In the genomic region with DNA sequence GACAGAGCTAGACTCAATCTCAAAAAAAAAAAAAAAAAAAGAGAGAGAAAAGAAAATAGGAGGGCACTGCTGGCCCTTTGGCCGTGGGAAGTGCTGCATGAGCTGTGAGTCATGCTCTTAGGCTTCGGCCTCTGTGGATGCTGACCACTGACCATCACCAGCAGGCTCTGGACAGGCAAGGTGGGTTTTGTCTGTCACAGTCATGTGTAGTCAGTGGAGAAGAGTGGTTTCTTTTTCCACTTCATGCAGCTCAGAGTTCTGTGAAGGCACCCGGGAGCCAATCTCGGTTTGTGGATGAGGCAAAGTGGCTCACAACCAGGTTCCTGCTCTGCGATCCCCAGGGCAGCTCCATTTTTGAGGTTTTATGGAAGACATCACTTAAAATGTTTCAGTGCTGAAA, we compare ENCODE assay signal across 9 cellular contexts. TPM values are rescaled to one million over a fixed set of nuclear protein-coding genes. Genes with fewer than 3 reads are reported as not detected.
DNase-seq lines count a peak whose midpoint lies in the region; ATAC-seq and TF ChIP-seq lines count a peak whose summit lies in the region.
"Had no signal": no experiment of that assay in that cellular context is flagged by ENCODE, and none has a peak within 500 bp of the region (broad histone marks: within the 10 kb centered on the region; RNA-seq: fewer than 3 reads in every experiment).

No MANE protein-coding gene starts in this region.

- no peaks in the 10 kb centered on the region for H3K27me3 ChIP-seq in AG04450 (ENCODE audit: control insufficient read depth, insufficient read depth, low read length)
- H3K27me3 ChIP-seq in adrenal gland: no peaks in the 10 kb centered on the region
- no peaks in the 10 kb centered on the region for H3K27me3 ChIP-seq in lower lobe of right lung (ENCODE audit: low read depth)
- H3K27me3 ChIP-seq in colonic mucosa: no peaks in the 10 kb centered on the region

- WGBS in adrenal gland, 4 donors: 59 to 76% (median 71%) methylated on average over 4 to 5 of the region's 5 CpGs

- intact Hi-C loops in adrenal gland (cut with DNase I) (no loop called here), lower lobe of right lung (cut with DNase I) (no loop called here), colonic mucosa (cut with DNase I) (no loop called here)

- ATAC-seq in lower lobe of right lung (peak; percentile 51 to 64), HG02938 (IDR thresholded peaks at IDR 0.05; ENCODE audit: unreplicated experiment) (no peak)

- POLR2A ChIA-PET in AG04450 (lab: Yijun Ruan, JAX): interaction anchor here (1.6 kb wide), 1 partner anchor 58 kb away, joined by 8 read pairs; a partner anchor contains a TSS

- CTCF ChIA-PET in AG04450 (lab: Charles Lee): interaction anchor here (0.6 kb wide), 2 partner anchors 82 to 151 kb away, joined by 3 to 4 read pairs; no protein-coding TSS in a partner anchor

- H3K9me3 ChIP-seq in AG04450 (ENCODE audit: control insufficient read depth, insufficient read depth, low read length) (no peaks in the 10 kb centered on the region), adrenal gland (replicated peaks in 1 of 3) (no peaks in the 10 kb centered on the region), lower lobe of right lung (no peaks in the 10 kb centered on the region), colonic mucosa (no peaks in the 10 kb centered on the region)

- TF ChIP-seq CTCF in AG04450 (IDR thresholded peaks at IDR 0.05; ENCODE audit: low read depth, low read length) (no peak), adrenal gland (IDR thresholded peaks at IDR 0.05) (no peak), lower lobe of right lung (IDR thresholded peaks at IDR 0.05) (no peak), colonic mucosa (IDR thresholded peaks at IDR 0.05) (no peak)

- no peak overlapping the region for H3K9ac ChIP-seq in colonic mucosa (ENCODE audit: low read depth in 2 of 2, low read length in 2 of 2)

- peak; percentile 87 for DNase-seq in AG04450 (ENCODE audit: low read depth, low spot score)
- peak; percentile 89 for DNase-seq in HCEC 1CT
- DNase-seq in adrenal gland: peak in 5 of 7 donors; percentile 51 to 65 (median 55)
- no peak for DNase-seq in lower lobe of right lung
- no peak for DNase-seq in NCI-H345 treated with DMSO at 0.1 percent for 48 hours (lab: John Stamatoyannopoulos, UW; ENCODE audit: unreplicated experiment)
- DNase-seq in colonic mucosa: no peak
- no peak for DNase-seq in NCI-H774 (lab: John Stamatoyannopoulos, UW)
- DNase-seq: DMS153 had no signal

- no peak overlapping the region for H3K4me3 ChIP-seq in AG04450 (ENCODE audit: low read depth, low read length)
- H3K4me3 ChIP-seq in adrenal gland: no peak overlapping the region
- no peak overlapping the region for H3K4me3 ChIP-seq in lower lobe of right lung
- H3K4me3 ChIP-seq in colonic mucosa: no peak overlapping the region

- no peak for TF ChIP-seq POLR2A in adrenal gland (IDR thresholded peaks at IDR 0.05)

- H3K4me1 ChIP-seq in adrenal gland (replicated peaks in 1 of 2) (peaks cover 0 to 16% of the 10 kb centered on the region in 2 donors), lower lobe of right lung (no peaks in the 10 kb centered on the region), colonic mucosa (no peaks in the 10 kb centered on the region)

- H3K27ac ChIP-seq in AG04450 (ENCODE audit: low read depth, low read length) (peak overlapping the region; percentile 57), adrenal gland (no peak overlapping the region), lower lobe of right lung (no peak overlapping the region), colonic mucosa (no peak overlapping the region)

- H3K36me3 ChIP-seq in adrenal gland (replicated peaks in 1 of 2): no peaks in the 10 kb centered on the region
- no peaks in the 10 kb centered on the region for H3K36me3 ChIP-seq in lower lobe of right lung
- no peaks in the 10 kb centered on the region for H3K36me3 ChIP-seq in colonic mucosa

RNA-seq across cellular contexts. Expression of a gene that starts 58.1 kb away (rescaled TPM):
- 31.6 and 46.8 TPM in 2 replicates for polyA plus RNA-seq in AG04450 (2011; rRNA removed)
- 17.3 and 26.9 TPM in 2 replicates for polyA minus RNA-seq in AG04450 (2011; rRNA and poly(A)+ RNA removed)
- total RNA-seq in adrenal gland: 10 to 100 TPM; 14.9 to 39.0 (median 25.2) TPM
- 10 to 100 TPM; 13.5 to 28.8 (median 24.4) TPM for polyA plus RNA-seq in adrenal gland
- total RNA-seq in lower lobe of right lung: 3.8 TPM
- total RNA-seq in colonic mucosa: 10 to 100 TPM in 1 of 2 donors, 1 to 10 TPM in 1; 8.1 to 16.0 TPM

Comparison
In these comparisons a context has a peak if more than half of its experiments do, and no peak if none do; other contexts are left out.
1. DNase-seq: peak in AG04450 (single experiment), HCEC 1CT (single experiment) and adrenal gland (5 of 7); none in lower lobe of right lung (single experiment), NCI-H345 treated with DMSO at 0.1 percent for 48 hours (single experiment), colonic mucosa (single experiment) and NCI-H774 (single experiment).